In genomic region chr3:9448071-9448470, GRCh38 we compare ENCODE assay signal across 24 cellular contexts. TPM values are rescaled to one million over a fixed set of nuclear protein-coding genes. Genes with fewer than 3 reads are reported as not detected.
DNase-seq lines count a peak whose midpoint lies in the region; TF ChIP-seq lines count a peak whose summit lies in the region.
"Had no signal": no experiment of that assay in that cellular context is flagged by ENCODE, and none has a peak within 500 bp of the region (broad histone marks: within the 10 kb centered on the region; RNA-seq: fewer than 3 reads in every experiment).

No MANE protein-coding gene starts in this region.

- H3K4me1 ChIP-seq in CD4-positive, alpha-beta memory T cell (ENCODE audit: insufficient read depth, low read length) = peaks cover 19% of the 10 kb centered on the region
- H3K4me1 ChIP-seq in osteoblast (ENCODE audit: insufficient read depth, low read length) = no peaks in the 10 kb centered on the region
- H3K4me1 ChIP-seq: A549, foreskin keratinocyte, right atrium auricular region had no signal

- no peaks in the 10 kb centered on the region for H3K27me3 Mint-ChIP-seq in activated CD4-positive, alpha-beta T cell treated with anti-CD3 and anti-CD28 coated beads, Interleukin-2, amount 10 ng/mL, durations not matched to agents 7 days and 5 days
- H3K27me3 Mint-ChIP-seq in CD4-positive, alpha-beta memory T cell = no peaks in the 10 kb centered on the region
- H3K27me3 Mint-ChIP-seq: B cell, naive B cell had no signal

- peaks cover 30% of the 10 kb centered on the region for H3K4me1 Mint-ChIP-seq in activated CD4-positive, alpha-beta T cell treated with anti-CD3 and anti-CD28 coated beads, Interleukin-2, amount 10 ng/mL, durations not matched to agents 7 days and 5 days
- peaks cover 14 to 41% (median 23%) of the 10 kb centered on the region in 4 donors for H3K4me1 Mint-ChIP-seq in CD4-positive, alpha-beta memory T cell

- peaks cover 61% of the 10 kb centered on the region for H3K36me3 Mint-ChIP-seq in activated CD4-positive, alpha-beta T cell treated with anti-CD3 and anti-CD28 coated beads, Interleukin-2, amount 10 ng/mL, durations not matched to agents 7 days and 5 days (ENCODE audit: low read depth)
- peaks cover 57 to 83% of the 10 kb centered on the region in 2 donors for H3K36me3 Mint-ChIP-seq in CD4-positive, alpha-beta memory T cell

- H3K36me3 ChIP-seq in CD4-positive, alpha-beta memory T cell (ENCODE audit: insufficient read depth, low read length) = peaks cover 55% of the 10 kb centered on the region
- H3K36me3 ChIP-seq in osteoblast (ENCODE audit: insufficient read depth, low read length) = peaks cover 94% of the 10 kb centered on the region
- H3K36me3 ChIP-seq: ovary had no signal

- H2AFZ ChIP-seq in osteoblast (ENCODE audit: low read length) = no peak overlapping the region
- H2AFZ ChIP-seq: hepatocyte, PC-9 had no signal

- no peaks in the 10 kb centered on the region for H3K27me3 ChIP-seq in CD4-positive, alpha-beta memory T cell (ENCODE audit: insufficient read depth, low read length)
- no peaks in the 10 kb centered on the region for H3K27me3 ChIP-seq in osteoblast (ENCODE audit: insufficient read depth, low read length)
- H3K27me3 ChIP-seq: brain microvascular endothelial cell, foreskin keratinocyte, hepatocyte, ovary, right atrium auricular region had no signal

- H3K9me3 Mint-ChIP-seq in activated CD4-positive, alpha-beta T cell treated with anti-CD3 and anti-CD28 coated beads, Interleukin-2, amount 10 ng/mL, durations not matched to agents 7 days and 5 days = no peaks in the 10 kb centered on the region
- no peaks in the 10 kb centered on the region for H3K9me3 Mint-ChIP-seq in CD4-positive, alpha-beta memory T cell
- H3K9me3 Mint-ChIP-seq: naive B cell had no signal

- H3K79me2 ChIP-seq in osteoblast (ENCODE audit: insufficient read depth, low read length) = peaks cover 65% of the 10 kb centered on the region

- intact Hi-C loops in CD4-positive, alpha-beta memory T cell (cut with micrococcal nuclease) = no loop called here

- H3K9me3 ChIP-seq in CD4-positive, alpha-beta memory T cell (ENCODE audit: control insufficient read depth in 1 of 2, low read length in 2 of 2) = no peaks in the 10 kb centered on the region
- H3K9me3 ChIP-seq in osteoblast (ENCODE audit: low read depth, low read length) = no peaks in the 10 kb centered on the region
- H3K9me3 ChIP-seq: A549, ovary, right atrium auricular region had no signal

- no peak for DNase-seq in activated CD4-positive, alpha-beta T cell treated with anti-CD3 and anti-CD28 coated beads, Interleukin-2, amount 10 ng/mL, durations not matched to agents 7 days and 5 days
- no peak for DNase-seq in activated CD4-positive, alpha-beta T cell treated with anti-CD3 and anti-CD28 coated beads, Interleukin-2, amount 50 U/mL, for 4 hours
- DNase-seq in CD4-positive, alpha-beta memory T cell = no peak
- DNase-seq in osteoblast (ENCODE audit: insufficient read length, low spot score, missing footprints) = no peak
- no peak for DNase-seq in stimulated activated CD4-positive, alpha-beta T cell treated with anti-CD3 and anti-CD28 coated beads, Interleukin-4, amount 100 ng/mL, for 4 hours
- DNase-seq in coronary artery (ENCODE audit: low spot score) = no peak
- DNase-seq in stimulated activated CD4-positive, alpha-beta T cell treated with anti-CD3 and anti-CD28 coated beads, Interleukin-15, amount 100 ng/mL, for 24 hours = no peak
- DNase-seq: activated effector memory CD4-positive, alpha-beta T cell treated with Interleukin-2 at 50 U/mL for 16 hours; brain microvascular endothelial cell; COR-L47; DMS79; effector memory CD4-positive, alpha-beta T cell; foreskin keratinocyte; naive B cell; NCI-H1436 treated with DMSO at 0.1 percent for 48 hours; NCI-H2107; ovary; PC-9; SHP77 had no signal

- H3K27ac ChIP-seq in CD4-positive, alpha-beta memory T cell (ENCODE audit: low read depth, low read length) = no peak overlapping the region
- H3K27ac ChIP-seq in angular gyrus (ENCODE audit: low read depth, low read length) (peak overlapping the region; percentile 2), osteoblast (ENCODE audit: low read depth, low read length) (peak overlapping the region; percentile 30), coronary artery (no peak overlapping the region)
- H3K27ac ChIP-seq: A549, brain microvascular endothelial cell, foreskin keratinocyte, hepatocyte, ovary, right atrium auricular region had no signal

- CTCF ChIA-PET in activated CD4-positive, alpha-beta T cell treated with anti-CD3 and anti-CD28 coated beads, Interleukin-2, amount 10 ng/mL, durations not matched to agents 7 days and 5 days (lab: Charles Lee) = interaction anchor here (1.3 to 1.4 kb wide), 3 partner anchors 10 to 95 kb away, joined by 3 to 4 read pairs (median 3); no protein-coding TSS in a partner anchor
- CTCF ChIA-PET in CD4-positive, alpha-beta memory T cell (lab: Charles Lee; ENCODE audit: partially characterized antibody) = interaction anchor here (0.8 kb wide), 1 partner anchor 95 kb away, joined by 3 read pairs; no protein-coding TSS in a partner anchor

- TF ChIP-seq CTCF in osteoblast (IDR thresholded peaks at IDR 0.05; ENCODE audit: extremely low read depth, low read depth, low read length) (no peak), coronary artery (IDR thresholded peaks at IDR 0.05) (no peak)

- peaks cover 2% of the 10 kb centered on the region for H4K20me1 ChIP-seq in osteoblast (ENCODE audit: insufficient read depth, low read length)

- H3K27ac Mint-ChIP-seq in activated CD4-positive, alpha-beta T cell treated with anti-CD3 and anti-CD28 coated beads, Interleukin-2, amount 10 ng/mL, durations not matched to agents 7 days and 5 days = peak overlapping the region; percentile 27
- H3K27ac Mint-ChIP-seq in CD4-positive, alpha-beta memory T cell = peak overlapping the region in 4 of 7 donors; percentile 8 to 58 (median 40)
- H3K27ac Mint-ChIP-seq: B cell had no signal

- POLR2A ChIA-PET in activated CD4-positive, alpha-beta T cell treated with anti-CD3 and anti-CD28 coated beads, Interleukin-2, amount 10 ng/mL, durations not matched to agents 7 days and 5 days (lab: Charles Lee) = no interaction called here
- POLR2A ChIA-PET in CD4-positive, alpha-beta memory T cell (lab: Charles Lee; ENCODE audit: partially characterized antibody) = interaction anchor here (0.5 kb wide), 1 partner anchor 53 kb away, joined by 4 read pairs; no protein-coding TSS in a partner anchor

- H3K4me3 ChIP-seq in CD4-positive, alpha-beta memory T cell (ENCODE audit: low read length in 2 of 2) = no peak overlapping the region
- H3K4me3 ChIP-seq in osteoblast (ENCODE audit: insufficient read depth, low read length) (no peak overlapping the region), coronary artery (no peak overlapping the region)
- H3K4me3 ChIP-seq: A549, hepatocyte, ovary, PC-9, right atrium auricular region had no signal

- no peak overlapping the region for H3K4me2 ChIP-seq in osteoblast (ENCODE audit: insufficient read depth, low read length)
- H3K4me2 ChIP-seq: A549, hepatocyte, PC-9 had no signal

- no peak overlapping the region for H3K4me3 Mint-ChIP-seq in activated CD4-positive, alpha-beta T cell treated with anti-CD3 and anti-CD28 coated beads, Interleukin-2, amount 10 ng/mL, durations not matched to agents 7 days and 5 days
- H3K4me3 Mint-ChIP-seq in CD4-positive, alpha-beta memory T cell = no peak overlapping the region
- H3K4me3 Mint-ChIP-seq: B cell, naive B cell had no signal

RNA-seq across cellular contexts. Expression of gene SETD5, which starts 50.7 kb away (rescaled TPM):
- total RNA-seq in activated CD4-positive, alpha-beta T cell treated with anti-CD3 and anti-CD28 coated beads, Interleukin-2, amount 10 ng/mL, durations not matched to agents 7 days and 5 days = 100 to 1,000 TPM; 111 to 129 TPM
- 100 to 1,000 TPM; 142 TPM for total RNA-seq in CD4-positive, alpha-beta memory T cell
- 10 to 100 TPM in 1 of 2 donors, 1 to 10 TPM in 1; 8.4 to 51.4 TPM for polyA plus RNA-seq in CD4-positive, alpha-beta memory T cell
- 103 and 106 TPM in 2 replicates for total RNA-seq in osteoblast

Comparison
In these comparisons a context has a peak if more than half of its experiments do, and no peak if none do; other contexts are left out.
1. H3K27ac ChIP-seq: peak in angular gyrus (single experiment) and osteoblast (single experiment); none in CD4-positive, alpha-beta memory T cell (single experiment) and coronary artery (0 of 2).